ENCODE assay signal across 19 cellular contexts in the genomic region with DNA sequence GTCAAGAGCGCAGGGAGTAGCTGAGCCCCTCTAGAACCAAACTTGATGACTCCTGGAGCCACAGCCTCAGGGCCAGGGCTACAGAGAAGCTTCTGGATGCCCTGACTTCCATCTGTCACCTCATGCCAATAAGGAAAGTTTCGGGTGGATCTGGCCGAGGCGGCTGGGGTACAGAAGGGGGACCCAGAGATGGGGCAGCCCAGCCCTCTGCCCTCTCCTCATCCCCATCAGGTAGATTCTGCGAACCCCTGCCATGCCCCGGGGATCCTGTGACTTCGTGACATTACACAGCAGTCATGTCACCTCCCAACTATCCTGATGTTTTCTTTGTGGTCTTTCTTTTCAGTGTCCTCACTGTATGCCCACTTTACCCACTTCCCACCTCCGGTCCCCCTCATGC.
A peak's percentile ranks its signal among the peaks of the same experiment; 100 is the strongest.
DNase-seq lines count a peak whose midpoint lies in the region; ATAC-seq and TF ChIP-seq lines count a peak whose summit lies in the region.
"Had no signal": no experiment of that assay in that cellular context is flagged by ENCODE, and none has a peak within 500 bp of the region (broad histone marks: within the 10 kb centered on the region; RNA-seq: fewer than 3 reads in every experiment).

No MANE protein-coding gene starts in this region.

- H3K27me3 Mint-ChIP-seq in activated CD8-positive, alpha-beta T cell treated with anti-CD3 and anti-CD28 coated beads, Interleukin-2, amount 10 ng/mL, durations not matched to agents 7 days and 5 days (ENCODE audit: low read depth) = no peaks in the 10 kb centered on the region
- no peaks in the 10 kb centered on the region for H3K27me3 Mint-ChIP-seq in activated CD8-positive, alpha-beta T cell treated with anti-CD3 and anti-CD28 coated beads for 36 hours
- no peaks in the 10 kb centered on the region for H3K27me3 Mint-ChIP-seq in T-helper 17 cell
- H3K27me3 Mint-ChIP-seq in memory B cell = no peaks in the 10 kb centered on the region
- no peaks in the 10 kb centered on the region for H3K27me3 Mint-ChIP-seq in stimulated activated memory B cell treated with anti-CD40 and anti-IgM and Interleukin-4, amounts not matched to agents 10 μg/mL and 1 μg/mL and 100 μg/mL, for 72 hours

- peaks cover 45% of the 10 kb centered on the region for H3K36me3 Mint-ChIP-seq in activated CD8-positive, alpha-beta T cell treated with anti-CD3 and anti-CD28 coated beads, Interleukin-2, amount 10 ng/mL, durations not matched to agents 7 days and 5 days (ENCODE audit: low read depth)
- H3K36me3 Mint-ChIP-seq in activated CD8-positive, alpha-beta T cell treated with anti-CD3 and anti-CD28 coated beads for 36 hours (ENCODE audit: low read depth) = peaks cover 23% of the 10 kb centered on the region
- H3K36me3 Mint-ChIP-seq in T-helper 17 cell (ENCODE audit: low read depth) (peaks cover 16% of the 10 kb centered on the region), memory B cell (peaks cover 26% of the 10 kb centered on the region)
- H3K36me3 Mint-ChIP-seq in stimulated activated memory B cell treated with anti-CD40 and anti-IgM and Interleukin-4, amounts not matched to agents 10 μg/mL and 1 μg/mL and 100 μg/mL, for 72 hours = peaks cover 48% of the 10 kb centered on the region

- H3K27ac Mint-ChIP-seq in activated CD8-positive, alpha-beta T cell treated with anti-CD3 and anti-CD28 coated beads, Interleukin-2, amount 10 ng/mL, durations not matched to agents 7 days and 5 days = peak overlapping the region; percentile 63
- H3K27ac Mint-ChIP-seq in activated CD8-positive, alpha-beta T cell treated with anti-CD3 and anti-CD28 coated beads for 36 hours = no peak overlapping the region
- H3K27ac Mint-ChIP-seq in T-helper 17 cell = peak overlapping the region; percentile 77
- H3K27ac Mint-ChIP-seq in memory B cell = peak overlapping the region; percentile 22
- peak overlapping the region; percentile 75 for H3K27ac Mint-ChIP-seq in stimulated activated memory B cell treated with anti-CD40 and anti-IgM and Interleukin-4, amounts not matched to agents 10 μg/mL and 1 μg/mL and 100 μg/mL, for 72 hours
- H3K27ac Mint-ChIP-seq: GM23338 had no signal

- H3K9me3 ChIP-seq in T-helper 17 cell (ENCODE audit: control insufficient read depth, low read length, poor library complexity, severe bottlenecking) = no peaks in the 10 kb centered on the region

- no peak for DNase-seq in activated CD8-positive, alpha-beta T cell treated with anti-CD3 and anti-CD28 coated beads, Interleukin-2, amount 10 ng/mL, durations not matched to agents 7 days and 5 days
- DNase-seq in activated CD8-positive, alpha-beta T cell treated with anti-CD3 and anti-CD28 coated beads for 36 hours = no peak
- DNase-seq in T-helper 17 cell (no peak), memory B cell (ENCODE audit: low spot score in 2 of 2) (no peak), NCI-H1436 (lab: John Stamatoyannopoulos, UW) (no peak), SK-N-DZ (ENCODE audit: low spot score) (no peak), D341Med (ENCODE audit: low spot score) (no peak)
- DNase-seq: AML-193, EL, HCEC 1CT, NCI-H1092 treated with DMSO at 0.1 percent for 48 hours, NCI-H2081, NCI-H2171 treated with DMSO at 0.1 percent for 48 hours, OCI-M1, SHP77 had no signal

- no peak overlapping the region for H3K4me3 Mint-ChIP-seq in activated CD8-positive, alpha-beta T cell treated with anti-CD3 and anti-CD28 coated beads, Interleukin-2, amount 10 ng/mL, durations not matched to agents 7 days and 5 days
- H3K4me3 Mint-ChIP-seq in activated CD8-positive, alpha-beta T cell treated with anti-CD3 and anti-CD28 coated beads for 36 hours = no peak overlapping the region
- H3K4me3 Mint-ChIP-seq in T-helper 17 cell = no peak overlapping the region
- no peak overlapping the region for H3K4me3 Mint-ChIP-seq in memory B cell
- no peak overlapping the region for H3K4me3 Mint-ChIP-seq in stimulated activated memory B cell treated with anti-CD40 and anti-IgM and Interleukin-4, amounts not matched to agents 10 μg/mL and 1 μg/mL and 100 μg/mL, for 72 hours
- H3K4me3 Mint-ChIP-seq: CD14-positive monocyte, GM23338 had no signal

- intact Hi-C loops in activated CD8-positive, alpha-beta T cell treated with anti-CD3 and anti-CD28 coated beads for 36 hours (cut with micrococcal nuclease) = no loop called here

- H3K4me1 Mint-ChIP-seq in activated CD8-positive, alpha-beta T cell treated with anti-CD3 and anti-CD28 coated beads, Interleukin-2, amount 10 ng/mL, durations not matched to agents 7 days and 5 days (ENCODE audit: low read depth) = peaks cover 6% of the 10 kb centered on the region
- H3K4me1 Mint-ChIP-seq in activated CD8-positive, alpha-beta T cell treated with anti-CD3 and anti-CD28 coated beads for 36 hours (ENCODE audit: low read depth) = no peaks in the 10 kb centered on the region
- H3K4me1 Mint-ChIP-seq in T-helper 17 cell = peaks cover 3% of the 10 kb centered on the region
- H3K4me1 Mint-ChIP-seq in memory B cell = peaks cover 44% of the 10 kb centered on the region
- peaks cover 54% of the 10 kb centered on the region for H3K4me1 Mint-ChIP-seq in stimulated activated memory B cell treated with anti-CD40 and anti-IgM and Interleukin-4, amounts not matched to agents 10 μg/mL and 1 μg/mL and 100 μg/mL, for 72 hours

- no peaks in the 10 kb centered on the region for H3K9me3 Mint-ChIP-seq in activated CD8-positive, alpha-beta T cell treated with anti-CD3 and anti-CD28 coated beads, Interleukin-2, amount 10 ng/mL, durations not matched to agents 7 days and 5 days (ENCODE audit: insufficient read depth)
- H3K9me3 Mint-ChIP-seq in activated CD8-positive, alpha-beta T cell treated with anti-CD3 and anti-CD28 coated beads for 36 hours = peaks cover 1% of the 10 kb centered on the region
- H3K9me3 Mint-ChIP-seq in memory B cell = peaks cover 4% of the 10 kb centered on the region
- no peaks in the 10 kb centered on the region for H3K9me3 Mint-ChIP-seq in stimulated activated memory B cell treated with anti-CD40 and anti-IgM and Interleukin-4, amounts not matched to agents 10 μg/mL and 1 μg/mL and 100 μg/mL, for 72 hours
- H3K9me3 Mint-ChIP-seq: GM23338 had no signal

- POLR2A ChIA-PET in activated CD8-positive, alpha-beta T cell treated with anti-CD3 and anti-CD28 coated beads, Interleukin-2, amount 10 ng/mL, durations not matched to agents 7 days and 5 days (lab: Charles Lee) = no interaction called here
- POLR2A ChIA-PET in activated CD8-positive, alpha-beta T cell treated with anti-CD3 and anti-CD28 coated beads for 36 hours (lab: Charles Lee) = interaction anchor here (2.3 kb wide), 1 partner anchor 10 kb away, joined by 7 read pairs; no protein-coding TSS in a partner anchor

- no peak for TF ChIP-seq CTCF in activated CD8-positive, alpha-beta T cell treated with anti-CD3 and anti-CD28 coated beads for 36 hours (IDR thresholded peaks at IDR 0.05)

- CTCF ChIA-PET in activated CD8-positive, alpha-beta T cell treated with anti-CD3 and anti-CD28 coated beads, Interleukin-2, amount 10 ng/mL, durations not matched to agents 7 days and 5 days (lab: Charles Lee) = no interaction called here
- CTCF ChIA-PET in activated CD8-positive, alpha-beta T cell treated with anti-CD3 and anti-CD28 coated beads for 36 hours (lab: Charles Lee) = interaction anchor here (1.7 kb wide), 1 partner anchor 41 kb away, joined by 6 read pairs; no protein-coding TSS in a partner anchor

- ATAC-seq in activated CD8-positive, alpha-beta T cell treated with anti-CD3 and anti-CD28 coated beads, Interleukin-2, amount 10 ng/mL, durations not matched to agents 7 days and 5 days = no peak
- ATAC-seq in activated CD8-positive, alpha-beta T cell treated with anti-CD3 and anti-CD28 coated beads for 36 hours = no peak
- ATAC-seq in T-helper 17 cell (no peak), memory B cell (ENCODE audit: low read depth) (no peak)
- no peak for ATAC-seq in stimulated activated memory B cell treated with anti-CD40 and anti-IgM and Interleukin-4, amounts not matched to agents 10 μg/mL and 1 μg/mL and 100 μg/mL, for 72 hours
- ATAC-seq: GM12878, GM23338 had no signal
